ENCODE assay signal across 9 cellular contexts in the genomic region with DNA sequence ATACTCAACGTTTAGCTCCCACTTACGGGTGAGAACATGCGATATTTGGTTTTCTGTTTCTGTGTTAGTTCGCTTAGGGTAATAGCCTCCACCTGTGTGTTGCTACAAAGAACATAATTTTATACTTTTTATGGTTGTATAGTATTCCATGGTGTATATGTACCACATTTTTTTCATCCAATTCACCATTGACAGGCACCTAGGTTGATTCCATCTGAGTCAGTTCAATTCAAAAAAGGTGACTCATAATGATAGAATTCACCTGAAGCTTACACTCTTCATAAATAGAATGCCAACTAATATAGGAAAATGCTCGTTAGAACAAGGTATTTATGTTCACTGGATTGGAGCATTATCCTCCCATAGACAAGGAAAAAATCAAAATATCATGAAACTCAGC. TPM values are rescaled to one million over a fixed set of nuclear protein-coding genes. Genes with fewer than 3 reads are reported as not detected.
"Had no signal": no experiment of that assay in that cellular context is flagged by ENCODE, and none has a peak within 500 bp of the region (broad histone marks: within the 10 kb centered on the region; RNA-seq: fewer than 3 reads in every experiment).

No MANE protein-coding gene starts in this region.

- H2AFZ ChIP-seq: GM23338 had no signal

- H3K4me1 Mint-ChIP-seq: GM23338, H9 had no signal

- H3K36me3 Mint-ChIP-seq: IgD-negative memory B cell had no signal

- H3K27ac ChIP-seq: HL-60 had no signal

- DNase-seq: H9, HCEC 1CT, HFFc6 had no signal

- H3K4me2 ChIP-seq: GM23338 had no signal

- ATAC-seq: GM23338, HepG2 had no signal

- H3K27ac Mint-ChIP-seq: GM23338, H9, HFFc6, IgD-negative memory B cell had no signal

- H3K4me3 ChIP-seq: GM23338 had no signal

- FAIRE-seq: H1, H54, HepG2 had no signal

- H3K4me3 Mint-ChIP-seq: GM23338, H9, HFFc6 had no signal

RNA-seq across cellular contexts. Expression of gene RGS4, which starts 38.5 kb away (rescaled TPM):
- total RNA-seq: H9, HepG2 had no signal
- polyA plus RNA-seq: HepG2, IgD-negative memory B cell had no signal
